Comparison of ENCODE assay signal across 8 cellular contexts in the genomic region with DNA sequence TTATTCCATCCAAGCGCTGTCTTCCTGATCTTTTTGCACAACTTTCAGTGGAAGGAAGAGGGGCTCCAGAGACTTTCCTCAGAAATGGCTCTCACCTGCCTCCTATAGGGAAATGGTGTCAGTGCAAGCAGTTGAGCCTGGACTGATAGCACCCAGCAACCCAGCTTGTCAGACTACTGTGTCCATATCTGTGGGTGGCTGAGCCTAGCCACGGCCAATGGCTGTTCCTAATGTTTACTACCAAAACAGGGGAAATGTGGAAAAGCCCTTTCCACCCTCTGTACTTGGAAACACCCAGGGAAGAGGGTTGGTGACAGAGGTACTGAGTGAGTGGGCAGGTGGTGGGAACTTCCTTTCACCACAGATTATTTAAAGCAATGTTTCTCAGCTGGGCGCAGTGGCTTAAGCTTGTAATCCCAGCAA. TPM values are rescaled to one million over a fixed set of nuclear protein-coding genes. Genes with fewer than 3 reads are reported as not detected.
DNase-seq lines count a peak whose midpoint lies in the region; ATAC-seq and TF ChIP-seq lines count a peak whose summit lies in the region.

No MANE protein-coding gene starts in this region.

- POLR2A ChIA-PET in activated CD4-positive, alpha-beta memory T cell treated with anti-CD3 and anti-CD28 coated beads, Interleukin-2, amount 10 ng/mL, durations not matched to agents 7 days and 5 days (lab: Charles Lee): interaction anchor here (0.6 kb wide), 1 partner anchor 572 kb away, joined by 3 read pairs; no protein-coding TSS in a partner anchor

- TF ChIP-seq CTCF in BE2C (IDR thresholded peaks at IDR 0.05; ENCODE audit: low read depth, low read length): peak; percentile 89
- TF ChIP-seq CTCF in GM13976 (IDR thresholded peaks at IDR 0.05; ENCODE audit: borderline replicate concordance, control extremely low read depth, extremely low read depth, insufficient read depth, missing control alignments): peak; percentile 57
- peak; percentile 87 for TF ChIP-seq CTCF in cardiac muscle cell (IDR thresholded peaks at IDR 0.05; ENCODE audit: low read depth, low read length)

- ATAC-seq in sciatic nerve: peak; percentile 54

- H3K36me3 ChIP-seq in BE2C (no peaks in the 10 kb centered on the region), cardiac muscle cell (no peaks in the 10 kb centered on the region)

- H3K9me3 Mint-ChIP-seq in activated CD4-positive, alpha-beta memory T cell treated with anti-CD3 and anti-CD28 coated beads, Interleukin-2, amount 10 ng/mL, durations not matched to agents 7 days and 5 days: no peaks in the 10 kb centered on the region

- H3K4me1 ChIP-seq in BE2C (no peaks in the 10 kb centered on the region; the same call in 1 of the 2 replicates), cardiac muscle cell (ENCODE audit: low read depth) (no peaks in the 10 kb centered on the region)

- CTCF ChIA-PET in activated CD4-positive, alpha-beta memory T cell treated with anti-CD3 and anti-CD28 coated beads, Interleukin-2, amount 10 ng/mL, durations not matched to agents 7 days and 5 days (lab: Charles Lee): interaction anchor here (1.1 to 1.9 kb wide), 4 partner anchors 10 to 74 kb away, joined by 3 to 4 read pairs (median 4); a partner anchor contains a TSS

- H3K36me3 Mint-ChIP-seq in activated CD4-positive, alpha-beta memory T cell treated with anti-CD3 and anti-CD28 coated beads, Interleukin-2, amount 10 ng/mL, durations not matched to agents 7 days and 5 days (ENCODE audit: low read depth): no peaks in the 10 kb centered on the region

- no peak overlapping the region for H3K27ac Mint-ChIP-seq in activated CD4-positive, alpha-beta memory T cell treated with anti-CD3 and anti-CD28 coated beads, Interleukin-2, amount 10 ng/mL, durations not matched to agents 7 days and 5 days

- H3K4me3 ChIP-seq in BE2C (ENCODE audit: low read depth, low read length) (no peak overlapping the region), cardiac muscle cell (no peak overlapping the region)

- DNase-seq in BE2C (peak; percentile 63), GM13976 (ENCODE audit: low spot score) (peak; percentile 70), NCI-H2196 (lab: John Stamatoyannopoulos, UW; ENCODE audit: unreplicated experiment) (peak; percentile 45), cardiac muscle cell (ENCODE audit: low read depth in 1 of 2, low spot score in 1 of 2) (peak; percentile 69 to 77), sciatic nerve (ENCODE audit: low spot score) (peak; percentile 57), NCI-H1048 (lab: John Stamatoyannopoulos, UW) (no peak)
- peak; percentile 28 for DNase-seq in activated CD4-positive, alpha-beta memory T cell treated with anti-CD3 and anti-CD28 coated beads, Interleukin-2, amount 10 ng/mL, durations not matched to agents 7 days and 5 days
- no peak for DNase-seq in effector CD8-positive, alpha-beta T cell (lab: John Stamatoyannopoulos, UW)

- H3K9me3 ChIP-seq in BE2C (no peaks in the 10 kb centered on the region), cardiac muscle cell (ENCODE audit: low read depth) (no peaks in the 10 kb centered on the region)

- H3K27me3 ChIP-seq in BE2C: no peaks in the 10 kb centered on the region
- H3K27me3 ChIP-seq in cardiac muscle cell: no peaks in the 10 kb centered on the region

- intact Hi-C loops in sciatic nerve (cut with DNase I): no loop called here

- peaks cover 12% of the 10 kb centered on the region for H3K27me3 Mint-ChIP-seq in activated CD4-positive, alpha-beta memory T cell treated with anti-CD3 and anti-CD28 coated beads, Interleukin-2, amount 10 ng/mL, durations not matched to agents 7 days and 5 days

- H3K27ac ChIP-seq in cardiac muscle cell: no peak overlapping the region

- in situ Hi-C loops in GM13976 (cut with MboI; ENCODE audit: low sequenced_read_pairs, unreplicated experiment): no loop called here

- no peak overlapping the region for H3K4me3 Mint-ChIP-seq in activated CD4-positive, alpha-beta memory T cell treated with anti-CD3 and anti-CD28 coated beads, Interleukin-2, amount 10 ng/mL, durations not matched to agents 7 days and 5 days

- peaks cover 13% of the 10 kb centered on the region for H3K4me1 Mint-ChIP-seq in activated CD4-positive, alpha-beta memory T cell treated with anti-CD3 and anti-CD28 coated beads, Interleukin-2, amount 10 ng/mL, durations not matched to agents 7 days and 5 days

RNA-seq across cellular contexts. Expression of a gene that starts 4.3 kb away (rescaled TPM):
- 199 TPM for polyA plus RNA-seq in BE2C (2012; ENCODE audit: insufficient read depth, insufficient read length, low read depth)
- total RNA-seq in activated CD4-positive, alpha-beta memory T cell treated with anti-CD3 and anti-CD28 coated beads, Interleukin-2, amount 10 ng/mL, durations not matched to agents 7 days and 5 days: 10 to 100 TPM; 59.1 to 60.9 TPM
- total RNA-seq in cardiac muscle cell (59.8 and 92.9 TPM in 2 replicates), sciatic nerve (51.2 TPM)
- polyA plus RNA-seq in cardiac muscle cell: 76.2 and 105 TPM in 2 replicates

RNA-seq across cellular contexts. Expression of a gene that starts 7.2 kb away (rescaled TPM):
- polyA plus RNA-seq in BE2C (2012; ENCODE audit: insufficient read depth, insufficient read length, low read depth): not detected
- not detected for total RNA-seq in activated CD4-positive, alpha-beta memory T cell treated with anti-CD3 and anti-CD28 coated beads, Interleukin-2, amount 10 ng/mL, durations not matched to agents 7 days and 5 days
- total RNA-seq in cardiac muscle cell: 19.1 and 46.4 TPM in 2 replicates
- 26.7 and 62.9 TPM in 2 replicates for polyA plus RNA-seq in cardiac muscle cell
- total RNA-seq in sciatic nerve: 1.9 TPM

RNA-seq across cellular contexts. Expression of a gene that starts 55.3 kb away (rescaled TPM):
- not detected for polyA plus RNA-seq in BE2C (2012; ENCODE audit: insufficient read depth, insufficient read length, low read depth)
- total RNA-seq in activated CD4-positive, alpha-beta memory T cell treated with anti-CD3 and anti-CD28 coated beads, Interleukin-2, amount 10 ng/mL, durations not matched to agents 7 days and 5 days: not detected
- total RNA-seq in cardiac muscle cell: 9,288 and 26,089 TPM in 2 replicates
- polyA plus RNA-seq in cardiac muscle cell: 8,361 and 20,231 TPM in 2 replicates
- total RNA-seq in sciatic nerve: not detected

Comparison
In these comparisons a context has a peak if more than half of its experiments do, and no peak if none do; other contexts are left out.
1. DNase-seq: peak in BE2C (single experiment), GM13976 (single experiment), NCI-H2196 (single experiment), activated CD4-positive, alpha-beta memory T cell treated with anti-CD3 and anti-CD28 coated beads, Interleukin-2, amount 10 ng/mL, durations not matched to agents 7 days and 5 days (single experiment), cardiac muscle cell (2 of 2) and sciatic nerve (single experiment); none in NCI-H1048 (single experiment) and effector CD8-positive, alpha-beta T cell (single experiment).
2. RNA of a gene that starts 55.3 kb away (total RNA-seq): 9,288 to 26,089 TPM in cardiac muscle cell; not detected in activated CD4-positive, alpha-beta memory T cell treated with anti-CD3 and anti-CD28 coated beads, Interleukin-2, amount 10 ng/mL, durations not matched to agents 7 days and 5 days and not detected in sciatic nerve (single experiment); every median in the first group is over 1,000 times any median in the second.
3. Peak in every context shown above with its lines, with median percentiles within 50 percentile points of each other: CTCF ChIP-seq.